In the genomic region with DNA sequence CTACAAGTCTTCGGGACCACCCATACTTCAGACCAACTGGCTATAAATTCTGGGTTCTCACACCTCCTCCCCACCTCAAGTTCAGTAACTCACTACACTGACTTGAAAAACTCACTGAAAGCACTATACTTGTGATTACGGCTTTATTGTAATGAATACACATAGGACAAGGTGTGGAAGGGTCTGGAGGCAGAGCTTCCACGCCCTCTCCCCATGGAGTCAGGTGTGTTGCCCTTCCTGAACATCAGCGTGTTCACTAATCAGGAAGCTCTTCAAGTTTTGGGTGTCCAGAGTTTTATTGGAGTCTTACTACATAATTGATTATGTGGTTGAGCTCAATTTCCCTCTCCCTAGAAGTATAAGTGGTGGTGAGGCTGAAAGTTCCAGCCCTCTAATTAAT, we compare ENCODE assay signal across 32 cellular contexts.
"Had no signal": no experiment of that assay in that cellular context is flagged by ENCODE, and none has a peak within 500 bp of the region (broad histone marks: within the 10 kb centered on the region; RNA-seq: fewer than 3 reads in every experiment).

No MANE protein-coding gene starts in this region.

- H3K27me3 ChIP-seq: adrenal gland, body of pancreas, dorsolateral prefrontal cortex, esophagus muscularis mucosa, foreskin keratinocyte, gastrocnemius medialis had no signal

- DNase-seq: activated CD4-positive, alpha-beta memory T cell treated with anti-CD3 and anti-CD28 coated beads for 36 hours; activated CD4-positive, alpha-beta T cell treated with anti-CD3 and anti-CD28 coated beads for 36 hours; activated CD4-positive, alpha-beta T cell treated with anti-CD3 and anti-CD28 coated beads, Interleukin-2, amount 10 ng/mL, durations not matched to agents 24 days and 14 days; activated CD4-positive, CD25-positive, alpha-beta regulatory T cell; activated CD4-positive, CD25-positive, alpha-beta regulatory T cell treated with anti-CD3 and anti-CD28 coated beads, Interleukin-2, amount 50 U/mL, for 72 hours; activated CD8-positive, alpha-beta memory T cell treated with anti-CD3 and anti-CD28 coated beads, Interleukin-2, amount 10 ng/mL, durations not matched to agents 7 days and 5 days; activated CD8-positive, alpha-beta memory T cell treated with anti-CD3 and anti-CD28 coated beads, Interleukin-2, amount 50 U/mL, for 4 hours; activated CD8-positive, alpha-beta T cell treated with anti-CD3 and anti-CD28 coated beads, Interleukin-2, amount 10 ng/mL, durations not matched to agents 7 days and 5 days; activated effector memory CD4-positive, alpha-beta T cell treated with anti-CD3 and anti-CD28 coated beads, Interleukin-2, amount 50 U/mL, for 16 hours; activated naive CD4-positive, alpha-beta T cell treated with anti-CD3 and anti-CD28 coated beads for 36 hours; activated naive CD8-positive, alpha-beta T cell treated with anti-CD3 and anti-CD28 coated beads for 36 hours; activated naive CD8-positive, alpha-beta T cell treated with anti-CD3 and anti-CD28 coated beads, Interleukin-2, amount 50 U/mL, for 24 hours; activated T-cell treated with anti-CD3 and anti-CD28 coated beads, Interleukin-2, amount 50 U/mL, for 1 hour; activated T-cell treated with anti-CD3 and anti-CD28 coated beads, Interleukin-2, amount 50 U/mL, for 48 hours; adrenal gland; amygdala; aorta; body of pancreas; caudate nucleus; dorsolateral prefrontal cortex; effector memory CD4-positive, alpha-beta T cell; erythroblast; foreskin keratinocyte; gastrocnemius medialis; glutamatergic neuron; T-helper 2 cell had no signal

- H3K4me1 Mint-ChIP-seq: activated CD4-positive, alpha-beta T cell treated with anti-CD3 and anti-CD28 coated beads for 36 hours; activated CD8-positive, alpha-beta memory T cell treated with anti-CD3 and anti-CD28 coated beads, Interleukin-2, amount 10 ng/mL, durations not matched to agents 7 days and 5 days; activated naive CD4-positive, alpha-beta T cell treated with anti-CD3 and anti-CD28 coated beads, Interleukin-2, amount 50 U/mL, for 24 hours; activated naive CD8-positive, alpha-beta T cell treated with anti-CD3 and anti-CD28 coated beads for 36 hours; activated naive CD8-positive, alpha-beta T cell treated with anti-CD3 and anti-CD28 coated beads, Interleukin-2, amount 50 U/mL, for 24 hours had no signal

- H3K9me3 Mint-ChIP-seq: activated CD4-positive, alpha-beta memory T cell treated with anti-CD3 and anti-CD28 coated beads for 36 hours; activated naive CD4-positive, alpha-beta T cell treated with anti-CD3 and anti-CD28 coated beads for 36 hours; activated naive CD4-positive, alpha-beta T cell treated with anti-CD3 and anti-CD28 coated beads, Interleukin-2, amount 50 U/mL, for 24 hours; activated naive CD8-positive, alpha-beta T cell treated with anti-CD3 and anti-CD28 coated beads for 36 hours; activated naive CD8-positive, alpha-beta T cell treated with anti-CD3 and anti-CD28 coated beads, Interleukin-2, amount 50 U/mL, for 24 hours; activated T-helper 1 cell treated with anti-CD3 and anti-CD28 coated beads, Interleukin-12 subunit alpha, Interleukin-12 subunit beta, Interleukin-2, Interleukin-4 antibody, amounts not matched to agents 30 ng/mL and 10 ng/mL and 1 ng/mL, durations not matched to agents 14 hours and 24 hours and 36 hours; activated T-helper 2 cell treated with anti-CD3 and anti-CD28 coated beads, Interferon-gamma antibody, Interleukin-2, Interleukin-4, amounts not matched to agents 10 μg/mL and 5 μg/mL and 100 μg/mL, durations not matched to agents 14 hours and 24 hours and 36 hours; dendritic cell treated with granulocyte-macrophage colony-stimulating factor and Interleukin-4, amounts not matched to agents 40 ng/mL and 50 ng/mL, for 4 days had no signal

- H3K27ac Mint-ChIP-seq: activated CD4-positive, alpha-beta memory T cell treated with anti-CD3 and anti-CD28 coated beads for 36 hours; activated CD4-positive, alpha-beta T cell treated with anti-CD3 and anti-CD28 coated beads for 36 hours; activated CD4-positive, alpha-beta T cell treated with anti-CD3 and anti-CD28 coated beads, Interleukin-2, amount 10 ng/mL, durations not matched to agents 24 days and 14 days; activated CD8-positive, alpha-beta memory T cell treated with anti-CD3 and anti-CD28 coated beads, Interleukin-2, amount 10 ng/mL, durations not matched to agents 7 days and 5 days; activated CD8-positive, alpha-beta T cell treated with anti-CD3 and anti-CD28 coated beads, Interleukin-2, amount 10 ng/mL, durations not matched to agents 7 days and 5 days; activated naive CD4-positive, alpha-beta T cell treated with anti-CD3 and anti-CD28 coated beads for 36 hours; activated naive CD4-positive, alpha-beta T cell treated with anti-CD3 and anti-CD28 coated beads, Interleukin-2, amount 50 U/mL, for 24 hours; activated naive CD8-positive, alpha-beta T cell treated with anti-CD3 and anti-CD28 coated beads for 36 hours; activated naive CD8-positive, alpha-beta T cell treated with anti-CD3 and anti-CD28 coated beads, Interleukin-2, amount 50 U/mL, for 24 hours; activated T-helper 1 cell treated with anti-CD3 and anti-CD28 coated beads, Interleukin-12 subunit alpha, Interleukin-12 subunit beta, Interleukin-2, Interleukin-4 antibody, amounts not matched to agents 30 ng/mL and 10 ng/mL and 1 ng/mL, durations not matched to agents 14 hours and 24 hours and 36 hours; activated T-helper 2 cell treated with anti-CD3 and anti-CD28 coated beads, Interferon-gamma antibody, Interleukin-2, Interleukin-4, amounts not matched to agents 10 μg/mL and 5 μg/mL and 100 μg/mL, durations not matched to agents 14 hours and 24 hours and 36 hours; dendritic cell treated with granulocyte-macrophage colony-stimulating factor and Interleukin-4, amounts not matched to agents 40 ng/mL and 50 ng/mL, for 4 days had no signal

- ATAC-seq: activated CD4-positive, alpha-beta T cell treated with anti-CD3 and anti-CD28 coated beads for 36 hours; activated CD8-positive, alpha-beta memory T cell treated with anti-CD3 and anti-CD28 coated beads, Interleukin-2, amount 10 ng/mL, durations not matched to agents 7 days and 5 days; activated CD8-positive, alpha-beta T cell treated with anti-CD3 and anti-CD28 coated beads, Interleukin-2, amount 10 ng/mL, durations not matched to agents 7 days and 5 days; activated naive CD8-positive, alpha-beta T cell treated with anti-CD3 and anti-CD28 coated beads, Interleukin-2, amount 50 U/mL, for 24 hours; body of pancreas; foreskin keratinocyte; gastrocnemius medialis had no signal

- H3K4me3 Mint-ChIP-seq: activated CD4-positive, alpha-beta memory T cell treated with anti-CD3 and anti-CD28 coated beads for 36 hours; activated CD4-positive, alpha-beta T cell treated with anti-CD3 and anti-CD28 coated beads for 36 hours; activated CD4-positive, alpha-beta T cell treated with anti-CD3 and anti-CD28 coated beads, Interleukin-2, amount 10 ng/mL, durations not matched to agents 24 days and 14 days; activated CD8-positive, alpha-beta memory T cell treated with anti-CD3 and anti-CD28 coated beads, Interleukin-2, amount 10 ng/mL, durations not matched to agents 7 days and 5 days; activated CD8-positive, alpha-beta T cell treated with anti-CD3 and anti-CD28 coated beads, Interleukin-2, amount 10 ng/mL, durations not matched to agents 7 days and 5 days; activated naive CD4-positive, alpha-beta T cell treated with anti-CD3 and anti-CD28 coated beads for 36 hours; activated naive CD4-positive, alpha-beta T cell treated with anti-CD3 and anti-CD28 coated beads, Interleukin-2, amount 50 U/mL, for 24 hours; activated naive CD8-positive, alpha-beta T cell treated with anti-CD3 and anti-CD28 coated beads for 36 hours; activated naive CD8-positive, alpha-beta T cell treated with anti-CD3 and anti-CD28 coated beads, Interleukin-2, amount 50 U/mL, for 24 hours; activated T-helper 1 cell treated with anti-CD3 and anti-CD28 coated beads, Interleukin-12 subunit alpha, Interleukin-12 subunit beta, Interleukin-2, Interleukin-4 antibody, amounts not matched to agents 30 ng/mL and 10 ng/mL and 1 ng/mL, durations not matched to agents 14 hours and 24 hours and 36 hours; dendritic cell treated with granulocyte-macrophage colony-stimulating factor and Interleukin-4, amounts not matched to agents 40 ng/mL and 50 ng/mL, for 4 days had no signal

- H3K9me3 ChIP-seq: adrenal gland, body of pancreas, esophagus muscularis mucosa, gastrocnemius medialis had no signal

- H3K27me3 Mint-ChIP-seq: activated CD4-positive, alpha-beta memory T cell treated with anti-CD3 and anti-CD28 coated beads for 36 hours; activated CD4-positive, alpha-beta T cell treated with anti-CD3 and anti-CD28 coated beads for 36 hours; activated CD4-positive, alpha-beta T cell treated with anti-CD3 and anti-CD28 coated beads, Interleukin-2, amount 10 ng/mL, durations not matched to agents 24 days and 14 days; activated CD8-positive, alpha-beta memory T cell treated with anti-CD3 and anti-CD28 coated beads, Interleukin-2, amount 10 ng/mL, durations not matched to agents 7 days and 5 days; activated naive CD4-positive, alpha-beta T cell treated with anti-CD3 and anti-CD28 coated beads, Interleukin-2, amount 50 U/mL, for 24 hours; activated naive CD8-positive, alpha-beta T cell treated with anti-CD3 and anti-CD28 coated beads for 36 hours; activated naive CD8-positive, alpha-beta T cell treated with anti-CD3 and anti-CD28 coated beads, Interleukin-2, amount 50 U/mL, for 24 hours; dendritic cell treated with granulocyte-macrophage colony-stimulating factor and Interleukin-4, amounts not matched to agents 40 ng/mL and 50 ng/mL, for 4 days had no signal

- H3K27ac ChIP-seq: adrenal gland, body of pancreas, coronary artery, dorsolateral prefrontal cortex, esophagus muscularis mucosa, foreskin keratinocyte, gastrocnemius medialis had no signal

- H3K4me3 ChIP-seq: adrenal gland, body of pancreas, coronary artery, dorsolateral prefrontal cortex, esophagus muscularis mucosa, gastrocnemius medialis had no signal

- H3K4me1 ChIP-seq: adrenal gland, body of pancreas had no signal
